1 cellular context compared by ENCODE assay signal in the genomic region with DNA sequence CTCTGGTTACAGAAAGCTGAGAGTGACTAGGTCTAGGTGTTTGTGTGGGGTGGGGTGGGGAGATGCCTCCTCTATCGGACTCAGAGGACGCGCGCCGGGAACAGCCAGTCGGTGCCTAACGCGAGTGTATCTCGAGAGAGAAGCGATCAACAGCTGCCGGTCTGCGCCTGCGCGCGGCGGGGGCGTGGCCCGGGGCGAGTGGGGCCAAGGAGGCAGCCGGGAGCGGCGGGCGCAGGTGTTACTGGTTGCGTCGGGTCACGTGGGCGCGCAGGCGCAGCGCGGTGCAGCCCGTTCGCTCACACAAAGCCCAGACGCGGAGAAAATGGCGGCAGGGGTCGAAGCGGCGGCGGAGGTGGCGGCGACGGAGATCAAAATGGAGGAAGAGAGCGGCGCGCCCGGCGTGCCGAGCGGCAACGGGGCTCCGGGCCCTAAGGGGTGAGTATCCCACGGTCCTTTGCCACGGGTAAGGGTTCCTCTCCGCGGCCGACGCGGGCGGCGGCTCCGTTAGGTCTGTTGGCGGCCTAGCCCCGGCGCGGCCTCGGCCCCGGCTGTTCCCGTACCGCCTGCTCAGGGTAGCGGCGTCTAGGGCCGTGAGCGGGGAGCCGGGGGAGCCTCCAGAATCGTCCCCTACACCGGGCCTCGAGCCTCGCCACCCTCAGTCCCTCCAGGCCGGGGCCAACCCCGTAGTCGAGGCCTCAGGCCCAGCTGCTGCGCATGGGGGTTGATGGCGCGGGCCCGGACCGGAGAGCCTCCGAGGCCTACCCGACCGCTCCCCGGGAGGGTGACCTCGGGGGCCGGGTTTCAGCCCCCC.
TF ChIP-seq lines count a peak whose summit lies in the region.

A gene with protein sequence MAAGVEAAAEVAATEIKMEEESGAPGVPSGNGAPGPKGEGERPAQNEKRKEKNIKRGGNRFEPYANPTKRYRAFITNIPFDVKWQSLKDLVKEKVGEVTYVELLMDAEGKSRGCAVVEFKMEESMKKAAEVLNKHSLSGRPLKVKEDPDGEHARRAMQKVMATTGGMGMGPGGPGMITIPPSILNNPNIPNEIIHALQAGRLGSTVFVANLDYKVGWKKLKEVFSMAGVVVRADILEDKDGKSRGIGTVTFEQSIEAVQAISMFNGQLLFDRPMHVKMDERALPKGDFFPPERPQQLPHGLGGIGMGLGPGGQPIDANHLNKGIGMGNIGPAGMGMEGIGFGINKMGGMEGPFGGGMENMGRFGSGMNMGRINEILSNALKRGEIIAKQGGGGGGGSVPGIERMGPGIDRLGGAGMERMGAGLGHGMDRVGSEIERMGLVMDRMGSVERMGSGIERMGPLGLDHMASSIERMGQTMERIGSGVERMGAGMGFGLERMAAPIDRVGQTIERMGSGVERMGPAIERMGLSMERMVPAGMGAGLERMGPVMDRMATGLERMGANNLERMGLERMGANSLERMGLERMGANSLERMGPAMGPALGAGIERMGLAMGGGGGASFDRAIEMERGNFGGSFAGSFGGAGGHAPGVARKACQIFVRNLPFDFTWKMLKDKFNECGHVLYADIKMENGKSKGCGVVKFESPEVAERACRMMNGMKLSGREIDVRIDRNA (plus strand): TSS at position 299 of the 811 bp plus-strand sequence. CDS start 24 bp downstream, at position 323.

TF ChIP-seq in HepG2, 621 proteins besides CTCF, POLR2A, EP300 and RAD21 (continued from another document and continues in another):
- TF ChIP-seq YY1 (IDR thresholded peaks at IDR 0.05; ENCODE audit: insufficient read depth, insufficient replicate concordance, low read depth, low read length) (peak; percentile 98), MYNN (CRISPR knock-in tag; IDR thresholded peaks at IDR 0.05; ENCODE audit: low read depth) (peak; percentile 77; the same call in 1 of the 2 replicates), NR0B2 (CRISPR knock-in tag; IDR thresholded peaks at IDR 0.05) (peak; percentile 55; the same call in 1 of the 2 replicates), ZNF17 (CRISPR knock-in tag; IDR thresholded peaks at IDR 0.05) (no peak), FLYWCH1 (CRISPR knock-in tag; IDR thresholded peaks at IDR 0.05) (no peak), ZNF501 (CRISPR knock-in tag; IDR thresholded peaks at IDR 0.05) (peak; percentile 95), CC2D1A (CRISPR knock-in tag; IDR thresholded peaks at IDR 0.05) (no peak), ZNF644 (CRISPR knock-in tag; IDR thresholded peaks at IDR 0.05; ENCODE audit: low read depth) (no peak), ZNF556 (CRISPR knock-in tag; IDR thresholded peaks at IDR 0.05; ENCODE audit: borderline replicate concordance) (no peak; the same call in 1 of the 2 replicates), ZNF260 (CRISPR knock-in tag; IDR thresholded peaks at IDR 0.05; ENCODE audit: borderline replicate concordance, low read depth) (no peak), BHLHE40 (IDR thresholded peaks at IDR 0.05; ENCODE audit: low read length) (peak; percentile 74), SRSF9 (IDR thresholded peaks at IDR 0.05; ENCODE audit: borderline replicate concordance, insufficient read depth, low read depth, low read length, poor library complexity, severe bottlenecking) (no peak), ZNF264 (CRISPR knock-in tag; IDR thresholded peaks at IDR 0.05) (no peak), ZSCAN22 (CRISPR knock-in tag; IDR thresholded peaks at IDR 0.05) (peak; percentile 99), ZNF678 (CRISPR knock-in tag; IDR thresholded peaks at IDR 0.05) (0 out of 2 replicates have a peak, but pooled peaks have one; percentile 46), ZFP90 (CRISPR knock-in tag; IDR thresholded peaks at IDR 0.05; ENCODE audit: borderline replicate concordance) (peak; percentile 94), GTF2F1 (IDR thresholded peaks at IDR 0.05; ENCODE audit: low read length) (no peak), DMTF1 (CRISPR knock-in tag; IDR thresholded peaks at IDR 0.05) (no peak), EEA1 (CRISPR knock-in tag; IDR thresholded peaks at IDR 0.05; ENCODE audit: borderline replicate concordance) (no peak), ZBTB7A (CRISPR knock-in tag; IDR thresholded peaks at IDR 0.05) (no peak; the same call in 1 of the 2 replicates), TAF1 (CRISPR knock-in tag; IDR thresholded peaks at IDR 0.05) (peak; percentile 99), ZNF446 (CRISPR knock-in tag; IDR thresholded peaks at IDR 0.05) (no peak; the same call in 1 of the 2 replicates), NFIC (IDR thresholded peaks at IDR 0.05; ENCODE audit: low read length) (no peak), NFKBIZ (CRISPR knock-in tag; IDR thresholded peaks at IDR 0.05) (peak; percentile 71; the same call in 1 of the 2 replicates), CAMTA2 (CRISPR knock-in tag; IDR thresholded peaks at IDR 0.05; ENCODE audit: borderline replicate concordance) (0 out of 2 replicates have a peak, but pooled peaks have one; percentile 43), ZNF552 (CRISPR knock-in tag; IDR thresholded peaks at IDR 0.05; ENCODE audit: borderline replicate concordance) (0 out of 2 replicates have a peak, but pooled peaks have one; percentile 48), ZNF317 (CRISPR knock-in tag; IDR thresholded peaks at IDR 0.05) (no peak; the same call in 1 of the 2 replicates), THYN1 (CRISPR knock-in tag; IDR thresholded peaks at IDR 0.05; ENCODE audit: borderline replicate concordance, low read depth) (no peak), YEATS4 (CRISPR knock-in tag; IDR thresholded peaks at IDR 0.05; ENCODE audit: borderline replicate concordance) (peak; percentile 83), TCF7 (IDR thresholded peaks at IDR 0.05; ENCODE audit: low read depth) (no peak), ZNF496 (CRISPR knock-in tag; IDR thresholded peaks at IDR 0.05; ENCODE audit: insufficient replicate concordance) (no peak), ZNF660 (CRISPR knock-in tag; IDR thresholded peaks at IDR 0.05; ENCODE audit: borderline replicate concordance, low read depth) (no peak), PITX1 (CRISPR knock-in tag; IDR thresholded peaks at IDR 0.05) (0 out of 2 replicates have a peak, but pooled peaks have one; percentile 8), ZNF280B (CRISPR knock-in tag; IDR thresholded peaks at IDR 0.05; ENCODE audit: borderline replicate concordance) (no peak), ZNF3 (CRISPR knock-in tag; IDR thresholded peaks at IDR 0.05) (no peak), HMG20B (CRISPR knock-in tag; conservative IDR thresholded peaks at IDR 0.05) (no peak)
- TF ChIP-seq, protein P1, sequence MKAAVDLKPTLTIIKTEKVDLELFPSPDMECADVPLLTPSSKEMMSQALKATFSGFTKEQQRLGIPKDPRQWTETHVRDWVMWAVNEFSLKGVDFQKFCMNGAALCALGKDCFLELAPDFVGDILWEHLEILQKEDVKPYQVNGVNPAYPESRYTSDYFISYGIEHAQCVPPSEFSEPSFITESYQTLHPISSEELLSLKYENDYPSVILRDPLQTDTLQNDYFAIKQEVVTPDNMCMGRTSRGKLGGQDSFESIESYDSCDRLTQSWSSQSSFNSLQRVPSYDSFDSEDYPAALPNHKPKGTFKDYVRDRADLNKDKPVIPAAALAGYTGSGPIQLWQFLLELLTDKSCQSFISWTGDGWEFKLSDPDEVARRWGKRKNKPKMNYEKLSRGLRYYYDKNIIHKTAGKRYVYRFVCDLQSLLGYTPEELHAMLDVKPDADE (CRISPR knock-in tag; IDR thresholded peaks at IDR 0.05), result peak; percentile 75; the same call in 1 of the 2 replicates
- TF ChIP-seq, protein P2, sequence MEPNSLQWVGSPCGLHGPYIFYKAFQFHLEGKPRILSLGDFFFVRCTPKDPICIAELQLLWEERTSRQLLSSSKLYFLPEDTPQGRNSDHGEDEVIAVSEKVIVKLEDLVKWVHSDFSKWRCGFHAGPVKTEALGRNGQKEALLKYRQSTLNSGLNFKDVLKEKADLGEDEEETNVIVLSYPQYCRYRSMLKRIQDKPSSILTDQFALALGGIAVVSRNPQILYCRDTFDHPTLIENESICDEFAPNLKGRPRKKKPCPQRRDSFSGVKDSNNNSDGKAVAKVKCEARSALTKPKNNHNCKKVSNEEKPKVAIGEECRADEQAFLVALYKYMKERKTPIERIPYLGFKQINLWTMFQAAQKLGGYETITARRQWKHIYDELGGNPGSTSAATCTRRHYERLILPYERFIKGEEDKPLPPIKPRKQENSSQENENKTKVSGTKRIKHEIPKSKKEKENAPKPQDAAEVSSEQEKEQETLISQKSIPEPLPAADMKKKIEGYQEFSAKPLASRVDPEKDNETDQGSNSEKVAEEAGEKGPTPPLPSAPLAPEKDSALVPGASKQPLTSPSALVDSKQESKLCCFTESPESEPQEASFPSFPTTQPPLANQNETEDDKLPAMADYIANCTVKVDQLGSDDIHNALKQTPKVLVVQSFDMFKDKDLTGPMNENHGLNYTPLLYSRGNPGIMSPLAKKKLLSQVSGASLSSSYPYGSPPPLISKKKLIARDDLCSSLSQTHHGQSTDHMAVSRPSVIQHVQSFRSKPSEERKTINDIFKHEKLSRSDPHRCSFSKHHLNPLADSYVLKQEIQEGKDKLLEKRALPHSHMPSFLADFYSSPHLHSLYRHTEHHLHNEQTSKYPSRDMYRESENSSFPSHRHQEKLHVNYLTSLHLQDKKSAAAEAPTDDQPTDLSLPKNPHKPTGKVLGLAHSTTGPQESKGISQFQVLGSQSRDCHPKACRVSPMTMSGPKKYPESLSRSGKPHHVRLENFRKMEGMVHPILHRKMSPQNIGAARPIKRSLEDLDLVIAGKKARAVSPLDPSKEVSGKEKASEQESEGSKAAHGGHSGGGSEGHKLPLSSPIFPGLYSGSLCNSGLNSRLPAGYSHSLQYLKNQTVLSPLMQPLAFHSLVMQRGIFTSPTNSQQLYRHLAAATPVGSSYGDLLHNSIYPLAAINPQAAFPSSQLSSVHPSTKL (CRISPR knock-in tag; IDR thresholded peaks at IDR 0.05), result no peak
- TF ChIP-seq, protein P3, sequence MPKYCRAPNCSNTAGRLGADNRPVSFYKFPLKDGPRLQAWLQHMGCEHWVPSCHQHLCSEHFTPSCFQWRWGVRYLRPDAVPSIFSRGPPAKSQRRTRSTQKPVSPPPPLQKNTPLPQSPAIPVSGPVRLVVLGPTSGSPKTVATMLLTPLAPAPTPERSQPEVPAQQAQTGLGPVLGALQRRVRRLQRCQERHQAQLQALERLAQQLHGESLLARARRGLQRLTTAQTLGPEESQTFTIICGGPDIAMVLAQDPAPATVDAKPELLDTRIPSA (CRISPR knock-in tag; IDR thresholded peaks at IDR 0.05; ENCODE audit: borderline replicate concordance), result peak; percentile 88; the same call in 1 of the 2 replicates
- TF ChIP-seq, protein P4, sequence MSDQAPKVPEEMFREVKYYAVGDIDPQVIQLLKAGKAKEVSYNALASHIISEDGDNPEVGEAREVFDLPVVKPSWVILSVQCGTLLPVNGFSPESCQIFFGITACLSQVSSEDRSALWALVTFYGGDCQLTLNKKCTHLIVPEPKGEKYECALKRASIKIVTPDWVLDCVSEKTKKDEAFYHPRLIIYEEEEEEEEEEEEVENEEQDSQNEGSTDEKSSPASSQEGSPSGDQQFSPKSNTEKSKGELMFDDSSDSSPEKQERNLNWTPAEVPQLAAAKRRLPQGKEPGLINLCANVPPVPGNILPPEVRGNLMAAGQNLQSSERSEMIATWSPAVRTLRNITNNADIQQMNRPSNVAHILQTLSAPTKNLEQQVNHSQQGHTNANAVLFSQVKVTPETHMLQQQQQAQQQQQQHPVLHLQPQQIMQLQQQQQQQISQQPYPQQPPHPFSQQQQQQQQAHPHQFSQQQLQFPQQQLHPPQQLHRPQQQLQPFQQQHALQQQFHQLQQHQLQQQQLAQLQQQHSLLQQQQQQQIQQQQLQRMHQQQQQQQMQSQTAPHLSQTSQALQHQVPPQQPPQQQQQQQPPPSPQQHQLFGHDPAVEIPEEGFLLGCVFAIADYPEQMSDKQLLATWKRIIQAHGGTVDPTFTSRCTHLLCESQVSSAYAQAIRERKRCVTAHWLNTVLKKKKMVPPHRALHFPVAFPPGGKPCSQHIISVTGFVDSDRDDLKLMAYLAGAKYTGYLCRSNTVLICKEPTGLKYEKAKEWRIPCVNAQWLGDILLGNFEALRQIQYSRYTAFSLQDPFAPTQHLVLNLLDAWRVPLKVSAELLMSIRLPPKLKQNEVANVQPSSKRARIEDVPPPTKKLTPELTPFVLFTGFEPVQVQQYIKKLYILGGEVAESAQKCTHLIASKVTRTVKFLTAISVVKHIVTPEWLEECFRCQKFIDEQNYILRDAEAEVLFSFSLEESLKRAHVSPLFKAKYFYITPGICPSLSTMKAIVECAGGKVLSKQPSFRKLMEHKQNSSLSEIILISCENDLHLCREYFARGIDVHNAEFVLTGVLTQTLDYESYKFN (CRISPR knock-in tag; conservative IDR thresholded peaks at IDR 0.05), result no peak; the same call in 1 of the 2 replicates
